In the genomic region with DNA sequence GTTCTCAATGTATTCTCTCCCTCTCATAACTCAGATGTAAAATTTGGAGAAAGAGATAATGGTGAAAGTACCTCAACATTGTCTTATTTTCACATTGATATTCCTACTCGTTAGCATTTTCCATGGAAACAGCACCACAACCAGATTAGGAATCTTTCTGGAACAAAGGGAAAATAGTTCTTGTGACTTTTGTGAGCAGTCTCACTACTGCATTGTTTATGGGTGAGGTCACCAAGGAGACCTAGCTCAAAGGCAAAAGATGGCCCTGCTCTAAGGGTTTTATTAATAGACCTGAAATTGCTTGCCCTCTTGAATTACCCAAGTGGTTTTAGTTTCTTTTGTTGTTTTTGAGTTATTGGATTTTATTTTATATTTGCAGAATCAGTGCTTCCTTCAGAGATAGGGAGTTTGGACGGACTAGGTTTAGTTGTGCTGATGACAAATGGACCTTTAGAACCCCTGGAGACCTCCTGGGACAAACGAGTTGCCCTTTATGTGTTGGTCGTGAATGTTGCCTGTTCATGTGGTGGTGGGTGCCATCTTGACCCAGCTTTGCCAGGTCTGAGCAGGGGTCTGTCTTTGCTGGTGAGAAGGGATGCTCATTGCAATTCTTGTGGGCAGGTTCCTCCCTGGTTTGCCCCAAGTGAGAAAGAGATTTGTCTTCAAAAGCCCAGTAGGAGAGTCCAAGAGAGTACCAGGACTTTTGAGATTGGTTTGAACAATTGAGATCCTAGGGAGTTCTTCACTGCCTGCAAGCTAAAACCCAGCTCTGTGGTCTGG, we compare ENCODE assay signal across 12 cellular contexts. TPM values are rescaled to one million over a fixed set of nuclear protein-coding genes. Genes with fewer than 3 reads are reported as not detected.
DNase-seq lines count a peak whose midpoint lies in the region; ATAC-seq, FAIRE-seq and TF ChIP-seq lines count a peak whose summit lies in the region.
"Had no signal": no experiment of that assay in that cellular context is flagged by ENCODE, and none has a peak within 500 bp of the region (broad histone marks: within the 10 kb centered on the region; RNA-seq: fewer than 3 reads in every experiment).

No MANE protein-coding gene starts in this region.

- peaks cover 65% of the 10 kb centered on the region for H3K4me1 Mint-ChIP-seq in neural progenitor cell

- DNase-seq in ELR (ENCODE audit: low read depth) (peak; percentile 52), PC-9 (peak in 1 of 2 experiments; percentile 87), epithelial cell of esophagus (ENCODE audit: low read depth) (peak; percentile 41), neural progenitor cell (ENCODE audit: low spot score) (no peak), NCI-H69 (lab: John Stamatoyannopoulos, UW) (no peak), frontal cortex (ENCODE audit: low spot score in 2 of 2) (no peak)
- DNase-seq: activated B cell treated with CpG ODN at 0.5 μM for 24 hours, amygdala, GF-D8, heart right ventricle had no signal

- H3K9me3 ChIP-seq in PC-9 (ENCODE audit: insufficient read depth, low read depth) (no peaks in the 10 kb centered on the region), neural progenitor cell (ENCODE audit: low read depth) (no peaks in the 10 kb centered on the region)
- H3K9me3 ChIP-seq: heart right ventricle had no signal

- CTCF ChIA-PET in PC-9 (lab: Charles Lee): no interaction called here

- peaks cover 31% of the 10 kb centered on the region for H3K36me3 Mint-ChIP-seq in neural progenitor cell

- H3K9me3 Mint-ChIP-seq in neural progenitor cell: peaks cover 14% of the 10 kb centered on the region

- H3K4me2 ChIP-seq in PC-9 (peak overlapping the region; percentile 59), neural progenitor cell (no peak overlapping the region)

- BruUV-seq in PC-9 (replicated peaks; lab: Mats Ljungman, UMichigan): no TSS peak

- no peak overlapping the region for H3K4me3 Mint-ChIP-seq in neural progenitor cell
- H3K4me3 Mint-ChIP-seq: activated B cell treated with CpG ODN at 0.5 μM for 24 hours had no signal

- intact Hi-C loops in PC-9 (cut with micrococcal nuclease; ENCODE audit: unreplicated experiment): loop anchor here (1.0 to 5.0 kb wide), 2 partner anchors 19 to 45 kb away; no protein-coding TSS in a partner anchor

- no peaks in the 10 kb centered on the region for H3K9me2 ChIP-seq in PC-9 (ENCODE audit: insufficient read depth)

- H3K27ac ChIP-seq in PC-9 (peak overlapping the region; percentile 69), neural progenitor cell (no peak overlapping the region)

- POLR2A ChIA-PET in PC-9 (lab: Charles Lee; ENCODE audit: unreplicated experiment): interaction anchor here (0.6 to 0.7 kb wide), 3 partner anchors 9 to 71 kb away, joined by 3 to 20 read pairs (median 3); no protein-coding TSS in a partner anchor

- no peaks in the 10 kb centered on the region for H3K27me3 ChIP-seq in PC-9 (ENCODE audit: insufficient read depth, low read depth)
- H3K27me3 ChIP-seq in neural progenitor cell: no peaks in the 10 kb centered on the region
- H3K27me3 ChIP-seq: heart right ventricle had no signal

- H4K20me1 ChIP-seq in PC-9 (ENCODE audit: insufficient read depth) (no peaks in the 10 kb centered on the region), neural progenitor cell (ENCODE audit: low read depth) (peaks cover 5% of the 10 kb centered on the region)

- H3K4me1 ChIP-seq in PC-9 (replicated peaks; ENCODE audit: insufficient read depth) (peaks cover 37% of the 10 kb centered on the region), neural progenitor cell (no peaks in the 10 kb centered on the region)

- peak overlapping the region; percentile 99 for H3K27ac Mint-ChIP-seq in neural progenitor cell
- H3K27ac Mint-ChIP-seq: activated B cell treated with CpG ODN at 0.5 μM for 24 hours had no signal

- no peaks in the 10 kb centered on the region for H3F3A ChIP-seq in PC-9 (ENCODE audit: insufficient read depth, low read depth)
- no peaks in the 10 kb centered on the region for H3F3A ChIP-seq in neural progenitor cell (ENCODE audit: low read depth)

- 0 out of 2 replicates have a peak, but pooled peaks cover 12% of the 10 kb centered on the region for H3K79me2 ChIP-seq in PC-9 (ENCODE audit: low read depth)
- H3K79me2 ChIP-seq in neural progenitor cell (ENCODE audit: low read depth): no peaks in the 10 kb centered on the region

- H2AFZ ChIP-seq in PC-9 (no peak overlapping the region), neural progenitor cell (replicated peaks) (no peak overlapping the region)

- no peak overlapping the region for H3K9ac ChIP-seq in neural progenitor cell

- H3K4me3 ChIP-seq in PC-9 (no peak overlapping the region), epithelial cell of esophagus (ENCODE audit: low read length) (no peak overlapping the region), neural progenitor cell (no peak overlapping the region)
- H3K4me3 ChIP-seq: heart right ventricle had no signal

- H3K36me3 ChIP-seq in PC-9 (ENCODE audit: low read depth) (no peaks in the 10 kb centered on the region), neural progenitor cell (no peaks in the 10 kb centered on the region)
- H3K36me3 ChIP-seq: heart right ventricle had no signal

- no peak for TF ChIP-seq CTCF in PC-9 (conservative IDR thresholded peaks at IDR 0.05)
- no peak for TF ChIP-seq CTCF in epithelial cell of esophagus (IDR thresholded peaks at IDR 0.05; ENCODE audit: insufficient read depth, low read depth, low read length, missing control alignments)
- no peak for TF ChIP-seq CTCF in neural progenitor cell (IDR thresholded peaks at IDR 0.05)

- no peak for ATAC-seq in HG03571 (IDR thresholded peaks at IDR 0.05; ENCODE audit: unreplicated experiment)
- no peak for ATAC-seq in GM19324 (IDR thresholded peaks at IDR 0.05; ENCODE audit: low FRiP score, unreplicated experiment)

- FAIRE-seq in frontal cortex (lab: Jason Lieb, UNC): no peak

- H3K27me3 Mint-ChIP-seq in neural progenitor cell (ENCODE audit: insufficient read depth, low read depth): peaks cover 2% of the 10 kb centered on the region
- H3K27me3 Mint-ChIP-seq: activated B cell treated with CpG ODN at 0.5 μM for 24 hours had no signal

RNA-seq across cellular contexts. Expression of gene INPP4A, which starts 58.1 kb away (rescaled TPM):
- total RNA-seq in PC-9 (2021) (50.5 and 52.9 TPM in 2 replicates), neural progenitor cell (ENCODE audit: low replicate concordance) (34.2 and 35.1 TPM in 2 replicates), frontal cortex (73.0 TPM)

Comparison
In these comparisons a context has a peak if more than half of its experiments do, and no peak if none do; other contexts are left out.
1. DNase-seq: peak in ELR (single experiment) and epithelial cell of esophagus (single experiment); none in neural progenitor cell (single experiment), NCI-H69 (single experiment) and frontal cortex (0 of 2).